ENCODE assay signal across 1 cellular context in the genomic region with DNA sequence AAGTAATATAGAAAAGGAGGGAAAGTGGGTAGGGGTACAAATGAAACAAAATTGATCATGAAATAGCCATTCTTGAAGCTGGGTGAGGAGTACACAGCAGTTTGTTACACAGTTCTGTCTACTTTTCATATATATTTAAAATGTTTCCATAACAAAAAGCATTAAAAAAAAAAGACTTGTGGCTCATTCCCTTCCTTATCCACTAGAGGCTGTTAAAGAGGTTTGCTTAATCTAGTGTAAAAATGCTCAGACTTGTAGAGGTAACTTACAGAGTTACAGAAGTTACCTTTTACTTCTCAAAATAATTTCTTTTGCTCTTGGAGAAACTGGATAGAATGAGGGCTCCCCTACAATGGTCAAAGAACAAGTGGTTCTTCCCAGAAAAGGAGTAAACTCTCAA.
TF ChIP-seq lines count a peak whose summit lies in the region.

No MANE protein-coding gene starts in this region.

TF ChIP-seq in GM23338, 12 proteins besides CTCF, POLR2A, EP300 and RAD21:
- TF ChIP-seq, protein P1, sequence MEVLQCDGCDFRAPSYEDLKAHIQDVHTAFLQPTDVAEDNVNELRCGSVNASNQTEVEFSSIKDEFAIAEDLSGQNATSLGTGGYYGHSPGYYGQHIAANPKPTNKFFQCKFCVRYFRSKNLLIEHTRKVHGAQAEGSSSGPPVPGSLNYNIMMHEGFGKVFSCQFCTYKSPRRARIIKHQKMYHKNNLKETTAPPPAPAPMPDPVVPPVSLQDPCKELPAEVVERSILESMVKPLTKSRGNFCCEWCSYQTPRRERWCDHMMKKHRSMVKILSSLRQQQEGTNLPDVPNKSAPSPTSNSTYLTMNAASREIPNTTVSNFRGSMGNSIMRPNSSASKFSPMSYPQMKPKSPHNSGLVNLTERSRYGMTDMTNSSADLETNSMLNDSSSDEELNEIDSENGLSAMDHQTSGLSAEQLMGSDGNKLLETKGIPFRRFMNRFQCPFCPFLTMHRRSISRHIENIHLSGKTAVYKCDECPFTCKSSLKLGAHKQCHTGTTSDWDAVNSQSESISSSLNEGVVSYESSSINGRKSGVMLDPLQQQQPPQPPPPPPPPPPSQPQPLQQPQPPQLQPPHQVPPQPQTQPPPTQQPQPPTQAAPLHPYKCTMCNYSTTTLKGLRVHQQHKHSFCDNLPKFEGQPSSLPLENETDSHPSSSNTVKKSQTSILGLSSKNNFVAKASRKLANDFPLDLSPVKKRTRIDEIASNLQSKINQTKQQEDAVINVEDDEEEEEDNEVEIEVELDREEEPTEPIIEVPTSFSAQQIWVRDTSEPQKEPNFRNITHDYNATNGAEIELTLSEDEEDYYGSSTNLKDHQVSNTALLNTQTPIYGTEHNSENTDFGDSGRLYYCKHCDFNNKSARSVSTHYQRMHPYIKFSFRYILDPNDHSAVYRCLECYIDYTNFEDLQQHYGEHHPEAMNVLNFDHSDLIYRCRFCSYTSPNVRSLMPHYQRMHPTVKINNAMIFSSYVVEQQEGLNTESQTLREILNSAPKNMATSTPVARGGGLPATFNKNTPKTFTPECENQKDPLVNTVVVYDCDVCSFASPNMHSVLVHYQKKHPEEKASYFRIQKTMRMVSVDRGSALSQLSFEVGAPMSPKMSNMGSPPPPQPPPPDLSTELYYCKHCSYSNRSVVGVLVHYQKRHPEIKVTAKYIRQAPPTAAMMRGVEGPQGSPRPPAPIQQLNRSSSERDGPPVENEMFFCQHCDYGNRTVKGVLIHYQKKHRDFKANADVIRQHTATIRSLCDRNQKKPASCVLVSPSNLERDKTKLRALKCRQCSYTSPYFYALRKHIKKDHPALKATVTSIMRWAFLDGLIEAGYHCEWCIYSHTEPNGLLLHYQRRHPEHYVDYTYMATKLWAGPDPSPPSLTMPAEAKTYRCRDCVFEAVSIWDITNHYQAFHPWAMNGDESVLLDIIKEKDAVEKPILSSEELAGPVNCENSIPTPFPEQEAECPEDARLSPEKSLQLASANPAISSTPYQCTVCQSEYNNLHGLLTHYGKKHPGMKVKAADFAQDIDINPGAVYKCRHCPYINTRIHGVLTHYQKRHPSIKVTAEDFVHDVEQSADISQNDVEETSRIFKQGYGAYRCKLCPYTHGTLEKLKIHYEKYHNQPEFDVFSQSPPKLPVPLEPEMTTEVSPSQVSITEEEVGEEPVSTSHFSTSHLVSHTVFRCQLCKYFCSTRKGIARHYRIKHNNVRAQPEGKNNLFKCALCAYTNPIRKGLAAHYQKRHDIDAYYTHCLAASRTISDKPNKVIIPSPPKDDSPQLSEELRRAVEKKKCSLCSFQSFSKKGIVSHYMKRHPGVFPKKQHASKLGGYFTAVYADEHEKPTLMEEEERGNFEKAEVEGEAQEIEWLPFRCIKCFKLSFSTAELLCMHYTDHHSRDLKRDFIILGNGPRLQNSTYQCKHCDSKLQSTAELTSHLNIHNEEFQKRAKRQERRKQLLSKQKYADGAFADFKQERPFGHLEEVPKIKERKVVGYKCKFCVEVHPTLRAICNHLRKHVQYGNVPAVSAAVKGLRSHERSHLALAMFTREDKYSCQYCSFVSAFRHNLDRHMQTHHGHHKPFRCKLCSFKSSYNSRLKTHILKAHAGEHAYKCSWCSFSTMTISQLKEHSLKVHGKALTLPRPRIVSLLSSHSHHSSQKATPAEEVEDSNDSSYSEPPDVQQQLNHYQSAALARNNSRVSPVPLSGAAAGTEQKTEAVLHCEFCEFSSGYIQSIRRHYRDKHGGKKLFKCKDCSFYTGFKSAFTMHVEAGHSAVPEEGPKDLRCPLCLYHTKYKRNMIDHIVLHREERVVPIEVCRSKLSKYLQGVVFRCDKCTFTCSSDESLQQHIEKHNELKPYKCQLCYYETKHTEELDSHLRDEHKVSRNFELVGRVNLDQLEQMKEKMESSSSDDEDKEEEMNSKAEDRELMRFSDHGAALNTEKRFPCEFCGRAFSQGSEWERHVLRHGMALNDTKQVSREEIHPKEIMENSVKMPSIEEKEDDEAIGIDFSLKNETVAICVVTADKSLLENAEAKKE (CRISPR knock-in tag; IDR thresholded peaks at IDR 0.05) = no peak
- TF ChIP-seq, protein P2, sequence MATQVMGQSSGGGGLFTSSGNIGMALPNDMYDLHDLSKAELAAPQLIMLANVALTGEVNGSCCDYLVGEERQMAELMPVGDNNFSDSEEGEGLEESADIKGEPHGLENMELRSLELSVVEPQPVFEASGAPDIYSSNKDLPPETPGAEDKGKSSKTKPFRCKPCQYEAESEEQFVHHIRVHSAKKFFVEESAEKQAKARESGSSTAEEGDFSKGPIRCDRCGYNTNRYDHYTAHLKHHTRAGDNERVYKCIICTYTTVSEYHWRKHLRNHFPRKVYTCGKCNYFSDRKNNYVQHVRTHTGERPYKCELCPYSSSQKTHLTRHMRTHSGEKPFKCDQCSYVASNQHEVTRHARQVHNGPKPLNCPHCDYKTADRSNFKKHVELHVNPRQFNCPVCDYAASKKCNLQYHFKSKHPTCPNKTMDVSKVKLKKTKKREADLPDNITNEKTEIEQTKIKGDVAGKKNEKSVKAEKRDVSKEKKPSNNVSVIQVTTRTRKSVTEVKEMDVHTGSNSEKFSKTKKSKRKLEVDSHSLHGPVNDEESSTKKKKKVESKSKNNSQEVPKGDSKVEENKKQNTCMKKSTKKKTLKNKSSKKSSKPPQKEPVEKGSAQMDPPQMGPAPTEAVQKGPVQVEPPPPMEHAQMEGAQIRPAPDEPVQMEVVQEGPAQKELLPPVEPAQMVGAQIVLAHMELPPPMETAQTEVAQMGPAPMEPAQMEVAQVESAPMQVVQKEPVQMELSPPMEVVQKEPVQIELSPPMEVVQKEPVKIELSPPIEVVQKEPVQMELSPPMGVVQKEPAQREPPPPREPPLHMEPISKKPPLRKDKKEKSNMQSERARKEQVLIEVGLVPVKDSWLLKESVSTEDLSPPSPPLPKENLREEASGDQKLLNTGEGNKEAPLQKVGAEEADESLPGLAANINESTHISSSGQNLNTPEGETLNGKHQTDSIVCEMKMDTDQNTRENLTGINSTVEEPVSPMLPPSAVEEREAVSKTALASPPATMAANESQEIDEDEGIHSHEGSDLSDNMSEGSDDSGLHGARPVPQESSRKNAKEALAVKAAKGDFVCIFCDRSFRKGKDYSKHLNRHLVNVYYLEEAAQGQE (IDR thresholded peaks at IDR 0.05; ENCODE audit: unreplicated experiment) = no peak
TF ChIP-seq in GM23338: peak in this region for 0.
